Comparison of ENCODE assay signal across 8 cellular contexts in genomic region chr17:63881935-63882601, GRCh38. TPM values are rescaled to one million over a fixed set of nuclear protein-coding genes. Genes with fewer than 3 reads are reported as not detected.
A peak's percentile ranks its signal among the peaks of the same experiment; 100 is the strongest.
DNase-seq lines count a peak whose midpoint lies in the region; ATAC-seq and TF ChIP-seq lines count a peak whose summit lies in the region.

Gene GH2, minus strand, starts transcription at chr17:63881944. Its CDS starts 143 bp downstream, at chr17:63881801.

- no peaks in the 10 kb centered on the region for H3K36me3 ChIP-seq in upper lobe of left lung

- no peak for TF ChIP-seq POLR2A in upper lobe of left lung (IDR thresholded peaks at IDR 0.05)

- H3K4me1 ChIP-seq in upper lobe of left lung, result no peaks in the 10 kb centered on the region

- TF ChIP-seq CTCF in epithelial cell of esophagus (IDR thresholded peaks at IDR 0.05; ENCODE audit: insufficient read depth, low read depth, low read length, missing control alignments) (peak; percentile 70), neural crest cell (conservative IDR thresholded peaks at IDR 0.05) (peak; percentile 62), upper lobe of left lung (IDR thresholded peaks at IDR 0.05) (peak; percentile 36 to 77 (median 58))

- no peak for TF ChIP-seq EP300 in upper lobe of left lung (IDR thresholded peaks at IDR 0.05)

- no peak within 1 kb of the TSS for H3K27ac ChIP-seq in upper lobe of left lung

- H3K27me3 ChIP-seq in upper lobe of left lung, result no peaks in the 10 kb centered on the region

- no peak within 1 kb of the TSS for H3K4me3 ChIP-seq in epithelial cell of esophagus (ENCODE audit: low read length)
- no peak within 1 kb of the TSS for H3K4me3 ChIP-seq in upper lobe of left lung

- no peaks in the 10 kb centered on the region for H3K36me3 Mint-ChIP-seq in neural crest cell (ENCODE audit: low read depth)

- H3K27me3 Mint-ChIP-seq in neural crest cell (ENCODE audit: low read depth), result peaks cover 13% of the 10 kb centered on the region

- H3K27ac Mint-ChIP-seq in neural crest cell (ENCODE audit: unreplicated experiment), result no peak within 1 kb of the TSS

- ATAC-seq in upper lobe of left lung (ENCODE audit: low FRiP score in 2 of 2) (peak; percentile 77 to 79), HG03342 (IDR thresholded peaks at IDR 0.05; ENCODE audit: unreplicated experiment) (no peak)

- no peak within 1 kb of the TSS for H3K4me3 Mint-ChIP-seq in neural crest cell

- no peaks in the 10 kb centered on the region for H3K9me3 Mint-ChIP-seq in neural crest cell

- peaks cover 2% of the 10 kb centered on the region for H3K4me1 Mint-ChIP-seq in neural crest cell

- peak; percentile 11 for DNase-seq in NK-92 treated with Interleukin-12 subunit alpha and Interleukin-12 subunit beta, amount 100 ng/mL, for 24 hours (lab: John Stamatoyannopoulos, UW)
- DNase-seq in NK-92 (lab: John Stamatoyannopoulos, UW; ENCODE audit: unreplicated experiment), result no peak
- DNase-seq in NCI-H460 (ENCODE audit: extremely low read depth, low read depth), result peak; percentile 54
- peak in 2 of 3 experiments; percentile 8 to 38 for DNase-seq in activated CD8-positive, alpha-beta memory T cell treated with anti-CD3 and anti-CD28 coated beads for 48 hours (ENCODE audit: low read depth in 2 of 3, low spot score in 2 of 3)
- peak; percentile 65 for DNase-seq in epithelial cell of esophagus (ENCODE audit: low read depth)
- DNase-seq in neural crest cell (ENCODE audit: low read depth, low spot score), result peak; percentile 69
- DNase-seq in upper lobe of left lung, result peak in 1 of 2 donors; percentile 41

- no peaks in the 10 kb centered on the region for H3K9me3 ChIP-seq in upper lobe of left lung

- WGBS in upper lobe of left lung, 2 donors, result 34 to 38% methylated on average over 14 to 15 of the region's 15 CpGs

RNA-seq across cellular contexts. Expression of gene GH2, which starts in this region (rescaled TPM):
- total RNA-seq in NCI-H460 (2014; rRNA removed; shearing (Covaris generic)), result not detected in 2 replicates
- not detected in 2 replicates for polyA plus RNA-seq in NCI-H460 (2014; cell fraction: nucleus; rRNA removed)
- total RNA-seq in neural crest cell (not detected in 2 replicates), upper lobe of left lung (not detected)

Comparison
In these comparisons a context has a peak if more than half of its experiments do, and no peak if none do; other contexts are left out.
1. Peak in DNase-seq in NCI-H460; RNA of the gene not detected or under 1 TPM.
2. Peak in DNase-seq in neural crest cell; RNA of the gene not detected or under 1 TPM.
3. Peak in ATAC-seq in upper lobe of left lung; RNA of the gene not detected or under 1 TPM.